In genomic region chr12:48828293-48828692, GRCh38 we compare ENCODE assay signal across 1 cellular context.
TF ChIP-seq lines count a peak whose summit lies in the region.

No MANE protein-coding gene starts in this region.

TF ChIP-seq in endothelial cell of umbilical vein, 7 proteins besides CTCF, POLR2A, EP300 and RAD21:
- no peak for TF ChIP-seq FOS (IDR thresholded peaks at IDR 0.05; ENCODE audit: borderline replicate concordance, insufficient read depth, low read length)
- no peak for TF ChIP-seq EZH2 (IDR thresholded peaks at IDR 0.05; ENCODE audit: borderline replicate concordance, low read depth, low read length, severe bottlenecking)
- TF ChIP-seq, protein P1, sequence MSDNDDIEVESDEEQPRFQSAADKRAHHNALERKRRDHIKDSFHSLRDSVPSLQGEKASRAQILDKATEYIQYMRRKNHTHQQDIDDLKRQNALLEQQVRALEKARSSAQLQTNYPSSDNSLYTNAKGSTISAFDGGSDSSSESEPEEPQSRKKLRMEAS (IDR thresholded peaks at IDR 0.05; ENCODE audit: insufficient read depth, insufficient read length) = no peak
- TF ChIP-seq MYC (IDR thresholded peaks at IDR 0.05; ENCODE audit: low read depth, low read length) = no peak
- TF ChIP-seq POLR2AphosphoS5 (IDR thresholded peaks at IDR 0.05; ENCODE audit: insufficient read depth, low read depth, low read length) = no peak
- no peak for TF ChIP-seq JUN (IDR thresholded peaks at IDR 0.05; ENCODE audit: borderline replicate concordance, insufficient read depth, insufficient read length, low read depth)
- TF ChIP-seq GATA2 (IDR thresholded peaks at IDR 0.05; ENCODE audit: insufficient read depth, insufficient read length, low read depth, low read length) = no peak
TF ChIP-seq in endothelial cell of umbilical vein: peak in this region for 0.
